In genomic region chr13:95676775-95677563, GRCh38 we compare ENCODE assay signal across 8 cellular contexts. TPM values are rescaled to one million over a fixed set of nuclear protein-coding genes. Genes with fewer than 3 reads are reported as not detected.
DNase-seq lines count a peak whose midpoint lies in the region; ATAC-seq and TF ChIP-seq lines count a peak whose summit lies in the region.

Gene DNAJC3 (plus strand): TSS chr13:95677139. CDS start chr13:95677256, 117 bp downstream.

- peak within 1 kb of the TSS; percentile 90 for H3K4me2 ChIP-seq in smooth muscle cell

- peak within 1 kb of the TSS; percentile 95 for H3K27ac Mint-ChIP-seq in WTC11

- peak within 1 kb of the TSS; percentile 99 for H2AFZ ChIP-seq in smooth muscle cell (ENCODE audit: low read depth)

- peaks cover 2% of the 10 kb centered on the region for H3K9me3 Mint-ChIP-seq in WTC11

- no peak for TF ChIP-seq CTCF in AG04450 (IDR thresholded peaks at IDR 0.05; ENCODE audit: low read depth, low read length)
- TF ChIP-seq CTCF in WTC11 (IDR thresholded peaks at IDR 0.05), result no peak
- no peak for TF ChIP-seq CTCF in cardiac fibroblast (IDR thresholded peaks at IDR 0.05; ENCODE audit: low read depth, low read length)
- TF ChIP-seq CTCF in smooth muscle cell (IDR thresholded peaks at IDR 0.05; ENCODE audit: borderline replicate concordance, insufficient read depth, poor library complexity, severe bottlenecking), result no peak

- peak; percentile 92 for DNase-seq in AG04450 (ENCODE audit: low read depth, low spot score)
- DNase-seq in NCI-H226, result peak; percentile 97
- peak; percentile 99 for DNase-seq in WTC11 (ENCODE audit: low spot score)
- DNase-seq in cardiac fibroblast (ENCODE audit: low read depth in 2 of 2), result peak; percentile 98 to 99
- DNase-seq in iPS-NIHi11 (ENCODE audit: low spot score), result peak; percentile 98
- peak; percentile 93 for DNase-seq in smooth muscle cell (lab: John Stamatoyannopoulos, UW; ENCODE audit: unreplicated experiment)

- under 1% methylated on average over 83 of the region's 89 CpGs for WGBS in smooth muscle cell (ENCODE audit: low lambda C conversion rate)

- H3K4me1 ChIP-seq in smooth muscle cell (ENCODE audit: low read depth), result peaks cover 18% of the 10 kb centered on the region

- peak within 1 kb of the TSS; percentile 84 for H3K4me3 Mint-ChIP-seq in WTC11

- ATAC-seq in GM18909 (IDR thresholded peaks at IDR 0.05; ENCODE audit: poor library complexity, unreplicated experiment) (peak; percentile 96), HG03175 (IDR thresholded peaks at IDR 0.05; ENCODE audit: unreplicated experiment) (peak; percentile 94), WTC11 (peak; percentile 96)

- no peaks in the 10 kb centered on the region for H3F3A ChIP-seq in smooth muscle cell (ENCODE audit: low read depth)

- H3K27me3 Mint-ChIP-seq in WTC11 (ENCODE audit: low read depth), result no peaks in the 10 kb centered on the region

- CTCF ChIA-PET in AG04450 (lab: Charles Lee) (interaction anchor here (0.6 to 1.3 kb wide), 3 partner anchors 16 to 157 kb away, joined by 3 to 7 read pairs (median 3); no protein-coding TSS in a partner anchor), WTC11 (lab: Charles Lee) (interaction anchor here (0.8 to 1.6 kb wide), 5 partner anchors 34 to 304 kb away, joined by 3 to 9 read pairs (median 3); no protein-coding TSS in a partner anchor)

- H3K27me3 ChIP-seq in AG04450 (ENCODE audit: control insufficient read depth, insufficient read depth, low read length) (no peaks in the 10 kb centered on the region), smooth muscle cell (ENCODE audit: low read depth) (no peaks in the 10 kb centered on the region)

- no peaks in the 10 kb centered on the region for H3K9me3 ChIP-seq in AG04450 (ENCODE audit: control insufficient read depth, insufficient read depth, low read length)
- H3K9me3 ChIP-seq in smooth muscle cell (replicated peaks; ENCODE audit: low read depth), result no peaks in the 10 kb centered on the region

- H3K36me3 Mint-ChIP-seq in WTC11, result peaks cover 2% of the 10 kb centered on the region

- H3K4me3 ChIP-seq in AG04450 (ENCODE audit: low read depth, low read length), result peak within 1 kb of the TSS; percentile 88
- H3K4me3 ChIP-seq in cardiac fibroblast (replicated peaks in 1 of 2; ENCODE audit: low read depth in 2 of 2, low read length in 2 of 2), result peak within 1 kb of the TSS; percentile 87 to 94
- peak within 1 kb of the TSS; percentile 87 for H3K4me3 ChIP-seq in smooth muscle cell

- H3K27ac ChIP-seq in AG04450 (ENCODE audit: low read depth, low read length), result peak within 1 kb of the TSS; percentile 80
- H3K27ac ChIP-seq in smooth muscle cell (ENCODE audit: low read depth), result peak within 1 kb of the TSS; percentile 89

- POLR2A ChIA-PET in AG04450 (lab: Yijun Ruan, JAX), result interaction anchor here (0.5 to 1.6 kb wide), 13 partner anchors 8 to 376 kb away, joined by 3 to 23 read pairs (median 5); partner anchors contain the start of genes DZIP1 and UGGT2
- POLR2A ChIA-PET in WTC11 (lab: Charles Lee), result interaction anchor here (0.7 to 1.6 kb wide), 5 partner anchors 33 to 375 kb away, joined by 3 to 17 read pairs (median 3); partner anchors contain the start of gene DZIP1

- peaks cover 34% of the 10 kb centered on the region for H3K4me1 Mint-ChIP-seq in WTC11

- peaks cover 41% of the 10 kb centered on the region for H4K20me1 ChIP-seq in smooth muscle cell (ENCODE audit: low read depth)

- no peaks in the 10 kb centered on the region for H3K36me3 ChIP-seq in smooth muscle cell (ENCODE audit: low read depth)

- peak within 1 kb of the TSS; percentile 91 for H3K9ac ChIP-seq in smooth muscle cell (ENCODE audit: low read depth)

- peaks cover 47% of the 10 kb centered on the region for H3K79me2 ChIP-seq in smooth muscle cell (ENCODE audit: low read depth)

TF ChIP-seq in WTC11, 78 proteins besides CTCF, POLR2A, EP300 and RAD21 (continues in another document):
- no peak for TF ChIP-seq MXD4 (CRISPR knock-in tag; IDR thresholded peaks at IDR 0.05; ENCODE audit: borderline replicate concordance)
- peak; percentile 78 for TF ChIP-seq AFF4 (CRISPR knock-in tag; IDR thresholded peaks at IDR 0.05; ENCODE audit: borderline replicate concordance)
- TF ChIP-seq TP53 (CRISPR knock-in tag; IDR thresholded peaks at IDR 0.05), result 0 out of 2 replicates have a peak, but pooled peaks have one; percentile 28
- no peak for TF ChIP-seq ATF1 (CRISPR knock-in tag; IDR thresholded peaks at IDR 0.05)
- TF ChIP-seq OVOL2 (CRISPR knock-in tag; IDR thresholded peaks at IDR 0.05; ENCODE audit: borderline replicate concordance), result no peak
- TF ChIP-seq IRF1 (CRISPR knock-in tag; IDR thresholded peaks at IDR 0.05), result peak; percentile 58; the same call in 1 of the 2 replicates
- TF ChIP-seq ZNF423 (CRISPR knock-in tag; IDR thresholded peaks at IDR 0.05), result no peak
- TF ChIP-seq JAZF1 (CRISPR knock-in tag; IDR thresholded peaks at IDR 0.05), result no peak
- 0 out of 2 replicates have a peak, but pooled peaks have one; percentile 33 for TF ChIP-seq CREB1 (CRISPR knock-in tag; IDR thresholded peaks at IDR 0.05)
- TF ChIP-seq ATF2 (CRISPR knock-in tag; IDR thresholded peaks at IDR 0.05; ENCODE audit: borderline replicate concordance, low read depth), result no peak; the same call in 1 of the 2 replicates
- TF ChIP-seq KAT7 (CRISPR knock-in tag; IDR thresholded peaks at IDR 0.05; ENCODE audit: borderline replicate concordance), result 0 out of 2 replicates have a peak, but pooled peaks have one; percentile 26
- no peak for TF ChIP-seq TCF7 (CRISPR knock-in tag; IDR thresholded peaks at IDR 0.05; ENCODE audit: low read depth)
- peak; percentile 64 for TF ChIP-seq USF2 (CRISPR knock-in tag; IDR thresholded peaks at IDR 0.05)
- TF ChIP-seq ZNF263 (CRISPR knock-in tag; IDR thresholded peaks at IDR 0.05; ENCODE audit: low read depth), result 0 out of 2 replicates have a peak, but pooled peaks have one; percentile 33
- TF ChIP-seq FOXP1 (CRISPR knock-in tag; IDR thresholded peaks at IDR 0.05; ENCODE audit: borderline replicate concordance), result peak; percentile 94
- TF ChIP-seq GTF2I (CRISPR knock-in tag; conservative IDR thresholded peaks at IDR 0.05), result no peak
- TF ChIP-seq ZNF396 (CRISPR knock-in tag; IDR thresholded peaks at IDR 0.05; ENCODE audit: borderline replicate concordance), result no peak
- peak; percentile 70; the same call in 1 of the 2 replicates for TF ChIP-seq ELF4 (CRISPR knock-in tag; IDR thresholded peaks at IDR 0.05; ENCODE audit: low read depth)

RNA-seq across cellular contexts. Expression of gene DNAJC3, which starts in this region (rescaled TPM):
- polyA plus RNA-seq in AG04450 (2011; rRNA removed) (21.7 and 30.2 TPM in 2 replicates), smooth muscle cell (15.2 and 15.7 TPM in 2 replicates)
- polyA minus RNA-seq in AG04450 (2011; rRNA and poly(A)+ RNA removed), result 24.9 and 36.4 TPM in 2 replicates
- total RNA-seq in WTC11 (2021) (16.7 to 20.0 TPM (median 17.9 TPM) in 3 replicates), smooth muscle cell (47.8 and 50.9 TPM in 2 replicates)

Comparison
In these comparisons a context has a peak if more than half of its experiments do, and no peak if none do; other contexts are left out.
1. Peak in every context shown above with its lines: DNase-seq, ATAC-seq, H3K4me3 ChIP-seq and H3K27ac ChIP-seq.